10 cellular contexts compared by ENCODE assay signal in genomic region chr6:111832833-111833418, GRCh38. TPM values are rescaled to one million over a fixed set of nuclear protein-coding genes. Genes with fewer than 3 reads are reported as not detected.
DNase-seq lines count a peak whose midpoint lies in the region; ATAC-seq, FAIRE-seq and TF ChIP-seq lines count a peak whose summit lies in the region.
"Had no signal": no experiment of that assay in that cellular context is flagged by ENCODE, and none has a peak within 500 bp of the region (broad histone marks: within the 10 kb centered on the region; RNA-seq: fewer than 3 reads in every experiment).

No MANE protein-coding gene starts in this region.

- no peak for ATAC-seq in CD4-positive, alpha-beta T cell (ENCODE audit: poor library complexity)
- ATAC-seq in GM18907 (IDR thresholded peaks at IDR 0.05; ENCODE audit: unreplicated experiment) (peak; percentile 45), HG03432 (IDR thresholded peaks at IDR 0.05; ENCODE audit: unreplicated experiment) (peak; percentile 50)
- ATAC-seq: psoas muscle had no signal

- H3K27me3 Mint-ChIP-seq in CD4-positive, alpha-beta T cell = no peaks in the 10 kb centered on the region

- intact Hi-C loops in CD4-positive, alpha-beta T cell (cut with DNase I, micrococcal nuclease) = loop anchor here in 1 of 2 experiments (2.0 kb wide), 1 partner anchor 14 kb away; no protein-coding TSS in a partner anchor

- H3K9me3 ChIP-seq in CD4-positive, alpha-beta T cell (ENCODE audit: control insufficient read depth, low read length) = no peaks in the 10 kb centered on the region
- H3K9me3 ChIP-seq in MG63 = no peaks in the 10 kb centered on the region
- H3K9me3 ChIP-seq: psoas muscle had no signal

- no peaks in the 10 kb centered on the region for H3K9me3 Mint-ChIP-seq in CD4-positive, alpha-beta T cell

- H3K4me3 Mint-ChIP-seq in CD4-positive, alpha-beta T cell = peak overlapping the region; percentile 80

- H3K4me3 ChIP-seq in MG63 = no peak overlapping the region
- H3K4me3 ChIP-seq: psoas muscle had no signal

- H3K36me3 ChIP-seq in MG63 = peaks cover 3% of the 10 kb centered on the region; the same call in 1 of the 2 replicates

- H3K4me1 Mint-ChIP-seq in CD4-positive, alpha-beta T cell (ENCODE audit: low read depth) = peaks cover 75% of the 10 kb centered on the region

- peak; percentile 97 for FAIRE-seq in endometrium (lab: Jason Lieb, UNC)
- no peak for FAIRE-seq in RCC 7860 (lab: Jason Lieb, UNC)

- POLR2A ChIA-PET in CD4-positive, alpha-beta T cell (lab: Charles Lee) = interaction anchor here (0.7 to 1.4 kb wide), 7 partner anchors 9 to 96 kb away, joined by 3 to 10 read pairs (median 5); no protein-coding TSS in a partner anchor

- H3K27me3 ChIP-seq in CD4-positive, alpha-beta T cell (ENCODE audit: control insufficient read depth, insufficient read depth, low read length) = no peaks in the 10 kb centered on the region
- no peaks in the 10 kb centered on the region for H3K27me3 ChIP-seq in MG63

- no peak for DNase-seq in CD4-positive, alpha-beta T cell
- DNase-seq in SKM-1 treated with dmso at 0.1 percent for 144 hours (lab: John Stamatoyannopoulos, UW; ENCODE audit: unreplicated experiment) = no peak
- DNase-seq in RCC 7860 (ENCODE audit: low spot score) = no peak
- DNase-seq in NCI-H1105 (lab: John Stamatoyannopoulos, UW) = no peak
- DNase-seq in MG63 = no peak
- DNase-seq: psoas muscle, SW 1271 had no signal

- H3K36me3 Mint-ChIP-seq in CD4-positive, alpha-beta T cell (ENCODE audit: low read depth) = peaks cover 75% of the 10 kb centered on the region

- H3K27ac Mint-ChIP-seq in CD4-positive, alpha-beta T cell = no peak overlapping the region

- no peak for TF ChIP-seq CTCF in CD4-positive, alpha-beta T cell (IDR thresholded peaks at IDR 0.05)

- CTCF ChIA-PET in CD4-positive, alpha-beta T cell (lab: Charles Lee) = interaction anchor here (0.6 to 1.4 kb wide), 3 partner anchors 9 to 178 kb away, joined by 3 read pairs; no protein-coding TSS in a partner anchor

- H3K27ac ChIP-seq in CD4-positive, alpha-beta T cell (ENCODE audit: low read depth, low read length) = no peak overlapping the region
- H3K27ac ChIP-seq: psoas muscle had no signal

RNA-seq across cellular contexts. Expression of gene FYN, which starts 40.3 kb away (rescaled TPM):
- total RNA-seq in CD4-positive, alpha-beta T cell = 100 to 1,000 TPM; 419 TPM
- total RNA-seq in MG63 (2014; rRNA removed; shearing (Covaris generic); ENCODE audit: low replicate concordance) = 48.7 and 69.0 TPM in 2 replicates
